1 cellular context compared by ENCODE assay signal in genomic region chr1:200641175-200641489, GRCh38.
TF ChIP-seq lines count a peak whose summit lies in the region.

No MANE protein-coding gene starts in this region.

TF ChIP-seq in IMR-90, 13 proteins besides CTCF, POLR2A, EP300 and RAD21:
- TF ChIP-seq, protein P1, sequence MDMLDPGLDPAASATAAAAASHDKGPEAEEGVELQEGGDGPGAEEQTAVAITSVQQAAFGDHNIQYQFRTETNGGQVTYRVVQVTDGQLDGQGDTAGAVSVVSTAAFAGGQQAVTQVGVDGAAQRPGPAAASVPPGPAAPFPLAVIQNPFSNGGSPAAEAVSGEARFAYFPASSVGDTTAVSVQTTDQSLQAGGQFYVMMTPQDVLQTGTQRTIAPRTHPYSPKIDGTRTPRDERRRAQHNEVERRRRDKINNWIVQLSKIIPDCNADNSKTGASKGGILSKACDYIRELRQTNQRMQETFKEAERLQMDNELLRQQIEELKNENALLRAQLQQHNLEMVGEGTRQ (IDR thresholded peaks at IDR 0.05; ENCODE audit: low read depth, low read length) = no peak
- TF ChIP-seq RFX5 (IDR thresholded peaks at IDR 0.05; ENCODE audit: low read depth, low read length) (no peak), MAZ (IDR thresholded peaks at IDR 0.05; ENCODE audit: borderline replicate concordance, low read depth, low read length) (no peak), SMC3 (IDR thresholded peaks at IDR 0.05; ENCODE audit: low read depth, low read length) (no peak), MXI1 (IDR thresholded peaks at IDR 0.05; ENCODE audit: borderline replicate concordance, low read depth, low read length) (no peak), RCOR1 (IDR thresholded peaks at IDR 0.05; ENCODE audit: insufficient replicate concordance, low read length) (no peak), MAFK (IDR thresholded peaks at IDR 0.05; ENCODE audit: low read depth, low read length) (no peak), CHD1 (IDR thresholded peaks at IDR 0.05; ENCODE audit: low read depth, low read length) (no peak)
- TF ChIP-seq, protein P2, sequence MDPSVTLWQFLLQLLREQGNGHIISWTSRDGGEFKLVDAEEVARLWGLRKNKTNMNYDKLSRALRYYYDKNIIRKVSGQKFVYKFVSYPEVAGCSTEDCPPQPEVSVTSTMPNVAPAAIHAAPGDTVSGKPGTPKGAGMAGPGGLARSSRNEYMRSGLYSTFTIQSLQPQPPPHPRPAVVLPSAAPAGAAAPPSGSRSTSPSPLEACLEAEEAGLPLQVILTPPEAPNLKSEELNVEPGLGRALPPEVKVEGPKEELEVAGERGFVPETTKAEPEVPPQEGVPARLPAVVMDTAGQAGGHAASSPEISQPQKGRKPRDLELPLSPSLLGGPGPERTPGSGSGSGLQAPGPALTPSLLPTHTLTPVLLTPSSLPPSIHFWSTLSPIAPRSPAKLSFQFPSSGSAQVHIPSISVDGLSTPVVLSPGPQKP (IDR thresholded peaks at IDR 0.05; ENCODE audit: borderline replicate concordance, low read depth, low read length) = no peak
